In the genomic region with DNA sequence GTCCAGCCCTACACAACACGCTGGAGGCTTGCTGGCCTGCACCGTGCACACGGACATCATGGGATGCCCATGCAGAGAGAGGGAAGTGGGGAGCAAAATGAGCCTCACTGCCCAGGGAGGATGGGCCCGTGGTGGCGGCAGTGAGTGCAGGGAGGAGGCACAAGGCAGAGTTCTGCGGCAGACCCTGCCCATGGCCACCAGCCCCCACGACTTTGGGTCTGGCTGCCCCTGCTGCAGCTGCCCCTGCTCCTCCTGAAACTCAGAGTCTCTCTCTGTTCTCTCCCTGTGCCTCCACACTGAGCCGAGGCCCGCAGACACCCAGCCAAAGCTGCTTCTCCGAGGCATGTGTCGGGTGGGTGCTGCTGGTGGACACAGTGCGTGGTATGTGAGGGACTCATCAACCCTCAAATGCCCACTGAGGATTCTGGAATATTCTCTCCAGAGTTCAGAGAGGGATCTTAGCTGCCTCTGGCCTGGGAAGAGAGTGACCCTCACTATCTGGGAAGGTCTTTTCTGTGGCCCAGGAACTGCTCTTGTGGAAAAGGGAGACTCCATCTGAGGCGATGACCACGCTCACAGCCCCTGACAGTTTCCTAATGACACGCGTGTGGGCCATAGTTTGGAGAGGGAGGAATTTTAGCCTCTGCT, we compare ENCODE assay signal across 12 cellular contexts.
"Had no signal": no experiment of that assay in that cellular context is flagged by ENCODE, and none has a peak within 500 bp of the region (broad histone marks: within the 10 kb centered on the region; RNA-seq: fewer than 3 reads in every experiment).

No MANE protein-coding gene starts in this region.

- H3K4me1 ChIP-seq: suprapubic skin had no signal

- H3K4me3 Mint-ChIP-seq: activated naive CD4-positive, alpha-beta T cell treated with anti-CD3 and anti-CD28 coated beads for 36 hours had no signal

- H3K4me2 ChIP-seq: smooth muscle cell had no signal

- H3K27me3 ChIP-seq: suprapubic skin had no signal

- H3K9me3 Mint-ChIP-seq: activated naive CD4-positive, alpha-beta T cell treated with anti-CD3 and anti-CD28 coated beads for 36 hours; activated T-helper 2 cell treated with anti-CD3 and anti-CD28 coated beads, Interferon-gamma antibody, Interleukin-2, Interleukin-4, amounts not matched to agents 10 μg/mL and 5 μg/mL and 100 μg/mL, durations not matched to agents 14 hours and 24 hours and 36 hours had no signal

- H3K9me3 ChIP-seq: suprapubic skin had no signal

- ATAC-seq: activated CD4-positive, CD25-positive, alpha-beta regulatory T cell treated with anti-CD3 and anti-CD28 coated beads, Interleukin-2, amount 50 U/mL, for 24 hours; stimulated activated naive CD8-positive, alpha-beta T cell treated with anti-CD3 and anti-CD28 coated beads, Interleukin-15, Interleukin-2, amounts not matched to agents 100 U/mL and 50 U/mL, for 24 hours had no signal

- H3K4me3 ChIP-seq: dorsolateral prefrontal cortex, smooth muscle cell, suprapubic skin had no signal

- H3K36me3 ChIP-seq: suprapubic skin had no signal

- H3K27ac Mint-ChIP-seq: activated naive CD4-positive, alpha-beta T cell treated with anti-CD3 and anti-CD28 coated beads for 36 hours; activated T-helper 2 cell treated with anti-CD3 and anti-CD28 coated beads, Interferon-gamma antibody, Interleukin-2, Interleukin-4, amounts not matched to agents 10 μg/mL and 5 μg/mL and 100 μg/mL, durations not matched to agents 14 hours and 24 hours and 36 hours had no signal

- DNase-seq: activated naive CD4-positive, alpha-beta T cell treated with anti-CD3 and anti-CD28 coated beads for 36 hours; hippocampal formation; kidney glomerular epithelial cell; midbrain; stimulated activated naive CD8-positive, alpha-beta T cell treated with anti-CD3 and anti-CD28 coated beads, Interleukin-15, Interleukin-2, amounts not matched to agents 100 U/mL and 50 U/mL, for 24 hours; T-helper 9 cell; trophoblast cell had no signal

- H3K27ac ChIP-seq: dorsolateral prefrontal cortex, suprapubic skin had no signal
